Comparison of ENCODE assay signal across 10 cellular contexts in genomic region chr2:94870392-94871225, GRCh38. TPM values are rescaled to one million over a fixed set of nuclear protein-coding genes. Genes with fewer than 3 reads are reported as not detected.
DNase-seq lines count a peak whose midpoint lies in the region; ATAC-seq and TF ChIP-seq lines count a peak whose summit lies in the region.
"Had no signal": no experiment of that assay in that cellular context is flagged by ENCODE, and none has a peak within 500 bp of the region (broad histone marks: within the 10 kb centered on the region; RNA-seq: fewer than 3 reads in every experiment).

No MANE protein-coding gene starts in this region.

- H3K27me3 Mint-ChIP-seq in MCF 10A (ENCODE audit: insufficient read depth, unreplicated experiment) = peaks cover 38% of the 10 kb centered on the region
- H3K27me3 Mint-ChIP-seq in endothelial cell (ENCODE audit: unreplicated experiment) = peaks cover 17% of the 10 kb centered on the region
- peaks cover 53% of the 10 kb centered on the region for H3K27me3 Mint-ChIP-seq in stimulated activated naive CD8-positive, alpha-beta T cell treated with anti-CD3 and anti-CD28 coated beads, Interleukin-15, amount 100 ng/mL, for 72 hours
- peaks cover 0 to 9% of the 10 kb centered on the region in 2 donors for H3K27me3 Mint-ChIP-seq in effector memory CD8-positive, alpha-beta T cell

- no peaks in the 10 kb centered on the region for H3K4me1 Mint-ChIP-seq in MCF 10A (ENCODE audit: insufficient read depth, unreplicated experiment)
- H3K4me1 Mint-ChIP-seq in endothelial cell (ENCODE audit: unreplicated experiment) = peaks cover 3% of the 10 kb centered on the region
- no peaks in the 10 kb centered on the region for H3K4me1 Mint-ChIP-seq in stimulated activated naive CD8-positive, alpha-beta T cell treated with anti-CD3 and anti-CD28 coated beads, Interleukin-15, amount 100 ng/mL, for 72 hours
- H3K4me1 Mint-ChIP-seq in effector memory CD8-positive, alpha-beta T cell (ENCODE audit: low read depth in 2 of 2) = no peaks in the 10 kb centered on the region
- H3K4me1 Mint-ChIP-seq: IgD-negative memory B cell; stimulated activated effector memory CD8-positive, alpha-beta T cell treated with anti-CD3 and anti-CD28 coated beads, Interleukin-12 subunit alpha, Interleukin-12 subunit beta, amount 100 ng/mL, for 72 hours had no signal

- no peak for ATAC-seq in stimulated activated naive CD8-positive, alpha-beta T cell treated with anti-CD3 and anti-CD28 coated beads, Interleukin-15, amount 100 ng/mL, for 72 hours
- no peak for ATAC-seq in GM21381 (IDR thresholded peaks at IDR 0.05; ENCODE audit: unreplicated experiment)
- no peak for ATAC-seq in effector memory CD8-positive, alpha-beta T cell (replicated peaks)

- H3K9me3 Mint-ChIP-seq in MCF 10A (ENCODE audit: unreplicated experiment) (no peaks in the 10 kb centered on the region), endothelial cell (ENCODE audit: unreplicated experiment) (no peaks in the 10 kb centered on the region)
- H3K9me3 Mint-ChIP-seq in stimulated activated naive CD8-positive, alpha-beta T cell treated with anti-CD3 and anti-CD28 coated beads, Interleukin-15, amount 100 ng/mL, for 72 hours = no peaks in the 10 kb centered on the region
- no peaks in the 10 kb centered on the region for H3K9me3 Mint-ChIP-seq in effector memory CD8-positive, alpha-beta T cell
- H3K9me3 Mint-ChIP-seq: IgD-negative memory B cell; stimulated activated effector memory CD8-positive, alpha-beta T cell treated with anti-CD3 and anti-CD28 coated beads, Interleukin-12 subunit alpha, Interleukin-12 subunit beta, amount 100 ng/mL, for 72 hours had no signal

- TF ChIP-seq CTCF in MCF 10A (IDR thresholded peaks at IDR 0.05; ENCODE audit: unreplicated experiment) = peak; percentile 62
- TF ChIP-seq CTCF in breast epithelium (IDR thresholded peaks at IDR 0.05) = no peak
- peak; percentile 78 for TF ChIP-seq CTCF in endothelial cell (IDR thresholded peaks at IDR 0.05; ENCODE audit: unreplicated experiment)

- POLR2A ChIA-PET in MCF 10A (lab: Yijun Ruan, JAX) = no interaction called here

- H3K36me3 ChIP-seq in breast epithelium = no peaks in the 10 kb centered on the region

- H3K4me3 Mint-ChIP-seq in MCF 10A (ENCODE audit: unreplicated experiment) (no peak overlapping the region), endothelial cell (ENCODE audit: unreplicated experiment) (peak overlapping the region; percentile 82)
- H3K4me3 Mint-ChIP-seq in stimulated activated naive CD8-positive, alpha-beta T cell treated with anti-CD3 and anti-CD28 coated beads, Interleukin-15, amount 100 ng/mL, for 72 hours = no peak overlapping the region
- H3K4me3 Mint-ChIP-seq in effector memory CD8-positive, alpha-beta T cell = no peak overlapping the region
- H3K4me3 Mint-ChIP-seq: stimulated activated effector memory CD8-positive, alpha-beta T cell treated with anti-CD3 and anti-CD28 coated beads, Interleukin-12 subunit alpha, Interleukin-12 subunit beta, amount 100 ng/mL, for 72 hours had no signal

- H3K27me3 ChIP-seq in breast epithelium = peaks cover 0 to 45% of the 10 kb centered on the region in 2 donors

- H3K27ac ChIP-seq in breast epithelium = no peak overlapping the region

- no peak overlapping the region for H3K27ac Mint-ChIP-seq in MCF 10A (ENCODE audit: low read depth, unreplicated experiment)
- H3K27ac Mint-ChIP-seq in endothelial cell (ENCODE audit: unreplicated experiment) = no peak overlapping the region
- H3K27ac Mint-ChIP-seq in stimulated activated naive CD8-positive, alpha-beta T cell treated with anti-CD3 and anti-CD28 coated beads, Interleukin-15, amount 100 ng/mL, for 72 hours = no peak overlapping the region
- no peak overlapping the region for H3K27ac Mint-ChIP-seq in effector memory CD8-positive, alpha-beta T cell
- H3K27ac Mint-ChIP-seq: stimulated activated effector memory CD8-positive, alpha-beta T cell treated with anti-CD3 and anti-CD28 coated beads, Interleukin-12 subunit alpha, Interleukin-12 subunit beta, amount 100 ng/mL, for 72 hours had no signal

- BruUV-seq in MCF 10A (replicated peaks; lab: Mats Ljungman, UMichigan) = no TSS peak

- no peak overlapping the region for H3K4me3 ChIP-seq in breast epithelium

- TF ChIP-seq POLR2A in breast epithelium (IDR thresholded peaks at IDR 0.05) = no peak

- H3K9me3 ChIP-seq in breast epithelium = no peaks in the 10 kb centered on the region

- DNase-seq in MCF 10A (ENCODE audit: unreplicated experiment) (no peak), breast epithelium (ENCODE audit: low spot score in 2 of 2) (no peak), NCI-H526 (lab: John Stamatoyannopoulos, UW) (peak; percentile 69 to 84), endothelial cell (ENCODE audit: low spot score) (peak; percentile 75), NOMO-1 treated with dmso at 0.1 percent for 144 hours (lab: John Stamatoyannopoulos, UW; ENCODE audit: unreplicated experiment) (no peak)
- DNase-seq in stimulated activated naive CD8-positive, alpha-beta T cell treated with anti-CD3 and anti-CD28 coated beads, Interleukin-15, amount 100 ng/mL, for 72 hours = peak; percentile 39 to 47
- no peak for DNase-seq in effector memory CD8-positive, alpha-beta T cell

- intact Hi-C loops in MCF 10A (cut with micrococcal nuclease) = loop anchor here (10.0 kb wide), 1 partner anchor 244 kb away; no protein-coding TSS in a partner anchor
- intact Hi-C loops in breast epithelium (cut with DNase I; ENCODE audit: low total_unique reads) = no loop called here

- H3K4me1 ChIP-seq in breast epithelium = no peaks in the 10 kb centered on the region

- CTCF ChIA-PET in MCF 10A (lab: Yijun Ruan, JAX) = interaction anchor here (9.6 kb wide), 1 partner anchor 85 kb away, joined by 170 read pairs; no protein-coding TSS in a partner anchor

- H3K36me3 Mint-ChIP-seq in MCF 10A (ENCODE audit: insufficient read depth, unreplicated experiment) (no peaks in the 10 kb centered on the region), endothelial cell (ENCODE audit: low read depth, unreplicated experiment) (no peaks in the 10 kb centered on the region)
- no peaks in the 10 kb centered on the region for H3K36me3 Mint-ChIP-seq in effector memory CD8-positive, alpha-beta T cell (ENCODE audit: insufficient read depth)
- H3K36me3 Mint-ChIP-seq: IgD-negative memory B cell; stimulated activated effector memory CD8-positive, alpha-beta T cell treated with anti-CD3 and anti-CD28 coated beads, Interleukin-12 subunit alpha, Interleukin-12 subunit beta, amount 100 ng/mL, for 72 hours had no signal

RNA-seq across cellular contexts. Expression of gene TEKT4, which starts 0.6 kb away (rescaled TPM):
- total RNA-seq in MCF 10A (2022) (not detected in 2 replicates), breast epithelium (not detected), endothelial cell (ENCODE audit: unreplicated experiment) (not detected)

Comparison
In these comparisons a context has a peak if more than half of its experiments do, and no peak if none do; other contexts are left out.
1. CTCF ChIP-seq: peak in MCF 10A (single experiment) and endothelial cell (single experiment); none in breast epithelium (0 of 3).
2. DNase-seq: peak in NCI-H526 (2 of 2), endothelial cell (single experiment) and stimulated activated naive CD8-positive, alpha-beta T cell treated with anti-CD3 and anti-CD28 coated beads, Interleukin-15, amount 100 ng/mL, for 72 hours (2 of 2); none in MCF 10A (single experiment), breast epithelium (0 of 2), NOMO-1 treated with dmso at 0.1 percent for 144 hours (single experiment) and effector memory CD8-positive, alpha-beta T cell (0 of 3).